Comparison of ENCODE assay signal across 1 cellular context in the genomic region with DNA sequence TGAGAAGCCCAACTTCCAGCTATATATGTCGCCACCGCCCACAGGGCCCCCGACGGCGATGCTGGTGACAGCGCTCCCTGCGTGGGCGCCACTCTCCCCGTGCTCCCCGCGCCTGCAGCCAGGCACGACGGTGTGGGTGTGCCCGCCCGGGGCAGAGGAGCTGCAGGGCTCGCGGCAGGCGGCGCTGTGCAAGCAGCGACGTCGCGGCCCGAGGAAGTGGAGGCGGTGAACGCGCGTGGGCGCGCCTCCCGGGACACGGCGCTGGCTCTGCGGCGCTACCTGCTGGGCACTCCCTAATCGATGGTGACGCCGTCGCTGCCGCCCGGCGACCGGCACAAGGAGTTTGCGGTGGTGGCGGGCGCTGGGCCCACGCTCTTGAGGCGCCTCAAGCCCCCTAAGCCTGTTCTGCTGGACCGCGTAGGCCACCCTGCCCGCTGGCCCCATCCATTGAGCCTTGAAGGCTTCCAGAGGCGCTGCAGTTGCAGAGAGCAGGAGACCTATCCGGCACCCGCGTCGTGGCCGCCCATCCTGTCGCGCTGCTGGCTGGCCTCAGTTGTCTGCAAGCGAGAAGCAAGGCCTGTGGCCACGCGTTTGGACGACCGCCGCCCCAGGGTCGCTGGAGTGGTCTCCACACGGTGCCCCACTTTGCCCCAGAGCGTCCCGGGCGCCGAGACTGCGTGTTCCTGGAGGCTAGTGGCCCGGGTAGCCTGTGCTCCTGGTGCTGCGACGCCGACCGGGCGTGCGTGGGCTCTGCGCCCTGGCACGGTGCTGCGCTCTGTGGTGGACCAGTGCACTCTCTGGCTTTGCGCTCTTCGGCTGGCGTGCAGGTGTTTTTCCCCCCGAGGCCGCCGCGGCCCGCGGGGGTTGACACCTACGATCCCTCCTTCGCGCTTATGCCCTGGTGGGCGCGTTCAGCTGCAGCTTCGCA.
TF ChIP-seq lines count a peak whose summit lies in the region.

No MANE protein-coding gene starts in this region.

TF ChIP-seq in SK-N-SH, 30 proteins besides CTCF, POLR2A, EP300 and RAD21 (continued from another document):
- TF ChIP-seq SMC3 (IDR thresholded peaks at IDR 0.05; ENCODE audit: low read depth, low read length) (no peak), SIN3A (IDR thresholded peaks at IDR 0.05; ENCODE audit: borderline replicate concordance, low read depth, low read length) (no peak)
- TF ChIP-seq, protein P1, sequence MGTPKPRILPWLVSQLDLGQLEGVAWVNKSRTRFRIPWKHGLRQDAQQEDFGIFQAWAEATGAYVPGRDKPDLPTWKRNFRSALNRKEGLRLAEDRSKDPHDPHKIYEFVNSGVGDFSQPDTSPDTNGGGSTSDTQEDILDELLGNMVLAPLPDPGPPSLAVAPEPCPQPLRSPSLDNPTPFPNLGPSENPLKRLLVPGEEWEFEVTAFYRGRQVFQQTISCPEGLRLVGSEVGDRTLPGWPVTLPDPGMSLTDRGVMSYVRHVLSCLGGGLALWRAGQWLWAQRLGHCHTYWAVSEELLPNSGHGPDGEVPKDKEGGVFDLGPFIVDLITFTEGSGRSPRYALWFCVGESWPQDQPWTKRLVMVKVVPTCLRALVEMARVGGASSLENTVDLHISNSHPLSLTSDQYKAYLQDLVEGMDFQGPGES (IDR thresholded peaks at IDR 0.05; ENCODE audit: low read depth, low read length) = no peak
